8 cellular contexts compared by ENCODE assay signal in genomic region chr2:60641866-60642788, GRCh38.
DNase-seq lines count a peak whose midpoint lies in the region; ATAC-seq, FAIRE-seq and TF ChIP-seq lines count a peak whose summit lies in the region.

No MANE protein-coding gene starts in this region.

- no peak overlapping the region for H3K9ac ChIP-seq in parathyroid adenoma

- no peaks in the 10 kb centered on the region for H3K9me3 ChIP-seq in parathyroid adenoma (ENCODE audit: control insufficient read depth, low read length)

- H2AFZ ChIP-seq in parathyroid adenoma, result no peak overlapping the region

- FAIRE-seq in D721Med (lab: Jason Lieb, UNC), result no peak

- H3K36me3 ChIP-seq in parathyroid adenoma (ENCODE audit: control insufficient read depth, insufficient read depth, low read length), result no peaks in the 10 kb centered on the region

- no peak overlapping the region for H3K4me2 ChIP-seq in parathyroid adenoma (ENCODE audit: low read length)

- ATAC-seq in GM19463 (IDR thresholded peaks at IDR 0.05; ENCODE audit: unreplicated experiment) (peak; percentile 57), HG02840 (IDR thresholded peaks at IDR 0.05; ENCODE audit: low FRiP score, unreplicated experiment) (no peak)

- H3K27me3 ChIP-seq in parathyroid adenoma (ENCODE audit: control insufficient read depth, insufficient read depth, low read length), result no peaks in the 10 kb centered on the region

- no peak overlapping the region for H3K4me3 ChIP-seq in WI38 (ENCODE audit: low read depth, low read length)
- H3K4me3 ChIP-seq in parathyroid adenoma (ENCODE audit: low read depth, low read length), result no peak overlapping the region

- DNase-seq in D721Med (ENCODE audit: insufficient read length, low spot score), result no peak
- peak; percentile 42 for DNase-seq in MV-4-11 (lab: John Stamatoyannopoulos, UW)
- DNase-seq in fibroblast of peridontal ligament (ENCODE audit: extremely low read depth), result peak; percentile 60
- no peak for DNase-seq in GF-D8 (lab: John Stamatoyannopoulos, UW)

- H3K27ac ChIP-seq in parathyroid adenoma, result no peak overlapping the region

- peak; percentile 62 for TF ChIP-seq CTCF in D721Med (IDR thresholded peaks at IDR 0.05; ENCODE audit: insufficient read depth, missing control alignments)
- TF ChIP-seq CTCF in WI38 (IDR thresholded peaks at IDR 0.05; ENCODE audit: low read depth, low read length), result peak; percentile 55
- TF ChIP-seq CTCF in parathyroid adenoma (IDR thresholded peaks at IDR 0.05), result peak; percentile 82

- no peaks in the 10 kb centered on the region for H3K79me2 ChIP-seq in parathyroid adenoma

- no peaks in the 10 kb centered on the region for H3K4me1 ChIP-seq in parathyroid adenoma

Comparison
In these comparisons a context has a peak if more than half of its experiments do, and no peak if none do; other contexts are left out.
1. DNase-seq: peak in MV-4-11 (single experiment) and fibroblast of peridontal ligament (single experiment); none in D721Med (single experiment) and GF-D8 (single experiment).
2. Peak in every context shown above with its lines, with median percentiles within 50 percentile points of each other: CTCF ChIP-seq.